21 cellular contexts compared by ENCODE assay signal in the genomic region with DNA sequence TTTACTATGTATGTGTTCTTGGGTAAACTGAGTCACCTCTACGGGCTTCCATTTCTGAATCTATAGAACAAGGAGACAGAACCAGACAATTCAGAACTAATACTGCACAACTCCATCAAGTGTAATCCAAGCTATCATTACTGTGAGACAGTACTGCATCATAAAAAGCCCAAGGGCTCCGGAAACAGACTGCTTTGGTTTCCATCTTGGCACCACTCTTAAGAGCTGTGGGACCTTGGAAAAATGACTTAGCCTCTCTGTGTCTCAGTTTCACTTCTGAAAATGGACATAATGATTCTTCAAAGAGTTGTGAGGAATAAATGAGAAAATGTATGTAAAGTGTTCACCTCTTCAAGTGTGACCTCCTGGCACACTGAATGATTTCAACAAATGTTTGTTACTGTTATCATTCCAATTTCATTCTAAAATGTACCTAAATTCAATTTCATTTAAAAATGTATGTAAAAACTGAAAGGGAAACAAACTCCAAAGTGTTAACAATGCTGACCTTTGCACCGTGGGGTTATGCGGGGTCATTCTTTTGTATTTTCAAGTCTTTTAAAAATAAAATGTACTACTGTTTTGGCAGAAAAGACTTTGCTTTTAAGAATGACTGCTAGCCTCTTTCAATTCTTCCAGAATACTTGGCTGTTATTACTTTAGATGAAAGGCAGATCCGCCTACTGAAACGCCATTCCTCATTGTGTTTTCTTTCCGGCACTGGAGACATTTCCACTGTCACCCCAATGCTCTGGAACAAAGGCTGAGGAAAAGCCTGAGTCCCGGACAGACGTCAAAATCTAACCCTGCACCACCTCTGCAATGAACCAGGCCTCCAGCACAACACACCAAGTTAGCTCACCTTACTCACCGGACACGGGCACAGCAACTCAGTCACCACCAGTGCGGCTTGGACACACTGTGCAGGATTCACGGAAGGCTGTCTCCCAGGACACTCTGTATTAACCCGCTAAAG.
DNase-seq lines count a peak whose midpoint lies in the region; ATAC-seq and TF ChIP-seq lines count a peak whose summit lies in the region.
"Had no signal": no experiment of that assay in that cellular context is flagged by ENCODE, and none has a peak within 500 bp of the region (broad histone marks: within the 10 kb centered on the region; RNA-seq: fewer than 3 reads in every experiment).

No MANE protein-coding gene starts in this region.

- peaks cover 2% of the 10 kb centered on the region for H3K36me3 Mint-ChIP-seq in nephron (ENCODE audit: low read depth)
- H3K36me3 Mint-ChIP-seq: activated naive CD8-positive, alpha-beta T cell treated with anti-CD3 and anti-CD28 coated beads, Interleukin-2, amount 10 ng/mL, durations not matched to agents 7 days and 5 days had no signal

- H3K9ac ChIP-seq in subcutaneous abdominal adipose tissue (ENCODE audit: low read length in 5 of 5), result no peak overlapping the region

- H3K4me3 Mint-ChIP-seq in nephron, result no peak overlapping the region
- H3K4me3 Mint-ChIP-seq: activated CD4-positive, alpha-beta T cell treated with anti-CD3 and anti-CD28 coated beads for 36 hours; activated naive CD8-positive, alpha-beta T cell treated with anti-CD3 and anti-CD28 coated beads, Interleukin-2, amount 10 ng/mL, durations not matched to agents 7 days and 5 days; T-helper 17 cell had no signal

- DNase-seq in left ventricle myocardium superior, result no peak
- no peak for DNase-seq in dedifferentiated amniotic fluid mesenchymal stem cell (ENCODE audit: extremely low spot score)
- no peak for DNase-seq in DMS79 treated with DMSO at 0.1 percent for 48 hours (lab: John Stamatoyannopoulos, UW)
- DNase-seq in activated CD4-positive, alpha-beta T cell treated with anti-CD3 and anti-CD28 coated beads for 4 hours, result no peak
- DNase-seq: activated CD4-positive, alpha-beta T cell treated with anti-CD3 and anti-CD28 coated beads for 36 hours; activated naive CD8-positive, alpha-beta T cell treated with anti-CD3 and anti-CD28 coated beads, Interleukin-2, amount 10 ng/mL, durations not matched to agents 7 days and 5 days; BE2C; cerebellar nuclear complex; DND-41; erythroblast; NCI-H2029 treated with DMSO at 0.1 percent for 48 hours; NCI-H526 treated with DMSO at 0.1 percent for 48 hours; Peyer's patch; T-helper 17 cell had no signal

- no peak for TF ChIP-seq CTCF in nephron (IDR thresholded peaks at IDR 0.05; ENCODE audit: unreplicated experiment in 3 of 3)

- intact Hi-C loops in left ventricle myocardium superior (cut with micrococcal nuclease), result no loop called here

- H3K27ac Mint-ChIP-seq in nephron, result peak overlapping the region; percentile 35 to 55 (median 37)
- H3K27ac Mint-ChIP-seq: activated CD4-positive, alpha-beta T cell treated with anti-CD3 and anti-CD28 coated beads for 36 hours; activated naive CD8-positive, alpha-beta T cell treated with anti-CD3 and anti-CD28 coated beads, Interleukin-2, amount 10 ng/mL, durations not matched to agents 7 days and 5 days; T-helper 17 cell had no signal

- peak; percentile 71 for ATAC-seq in left ventricle myocardium superior
- ATAC-seq in HG03196 (IDR thresholded peaks at IDR 0.05; ENCODE audit: unreplicated experiment), result no peak
- ATAC-seq: activated CD4-positive, alpha-beta T cell treated with anti-CD3 and anti-CD28 coated beads for 36 hours; HCT116; T-helper 17 cell had no signal

- H3K4me3 ChIP-seq in subcutaneous abdominal adipose tissue (ENCODE audit: low read depth in 1 of 5, low read length in 5 of 5), result no peak overlapping the region
- H3K4me3 ChIP-seq: Peyer's patch, skin epidermis, thoracic aorta had no signal

- H3K9me3 Mint-ChIP-seq in nephron, result no peaks in the 10 kb centered on the region
- H3K9me3 Mint-ChIP-seq: activated naive CD8-positive, alpha-beta T cell treated with anti-CD3 and anti-CD28 coated beads, Interleukin-2, amount 10 ng/mL, durations not matched to agents 7 days and 5 days had no signal

- H3K27me3 ChIP-seq in subcutaneous abdominal adipose tissue (ENCODE audit: control insufficient read depth in 5 of 5, insufficient read depth in 4 of 5, low read length in 5 of 5), result no peaks in the 10 kb centered on the region
- H3K27me3 ChIP-seq: BE2C, Peyer's patch had no signal

- 72 to 81% (median 75%) methylated on average over 14 of the region's 14 CpGs for WGBS in adipose tissue, 3 donors

- H3K36me3 ChIP-seq in subcutaneous abdominal adipose tissue (ENCODE audit: control insufficient read depth in 5 of 5, insufficient read depth in 5 of 5, low read length in 5 of 5), result no peaks in the 10 kb centered on the region
- H3K36me3 ChIP-seq: BE2C, Peyer's patch, thoracic aorta had no signal

- H3K4me1 Mint-ChIP-seq in nephron, result peaks cover 35% of the 10 kb centered on the region
- H3K4me1 Mint-ChIP-seq: activated naive CD8-positive, alpha-beta T cell treated with anti-CD3 and anti-CD28 coated beads, Interleukin-2, amount 10 ng/mL, durations not matched to agents 7 days and 5 days had no signal

- H3K27ac ChIP-seq in adipose tissue (ENCODE audit: low read depth, low read length) (peak overlapping the region; percentile 15), subcutaneous abdominal adipose tissue (ENCODE audit: low read depth, low read length) (peak overlapping the region; percentile 44)
- H3K27ac ChIP-seq: thoracic aorta had no signal

- no peaks in the 10 kb centered on the region for H3K9me3 ChIP-seq in subcutaneous abdominal adipose tissue (ENCODE audit: control insufficient read depth in 5 of 5, low read length in 5 of 5)
- H3K9me3 ChIP-seq: BE2C, Peyer's patch, thoracic aorta had no signal

- peaks cover 4 to 57% (median 19%) of the 10 kb centered on the region in 5 donors for H3K4me1 ChIP-seq in subcutaneous abdominal adipose tissue (ENCODE audit: control insufficient read depth in 5 of 5, insufficient read depth in 5 of 5, low read length in 5 of 5)
- H3K4me1 ChIP-seq: BE2C had no signal

- H3K27me3 Mint-ChIP-seq in nephron (ENCODE audit: low read depth), result peaks cover 3% of the 10 kb centered on the region
- H3K27me3 Mint-ChIP-seq: activated CD4-positive, alpha-beta T cell treated with anti-CD3 and anti-CD28 coated beads for 36 hours had no signal
